14 cellular contexts compared by ENCODE assay signal in the genomic region with DNA sequence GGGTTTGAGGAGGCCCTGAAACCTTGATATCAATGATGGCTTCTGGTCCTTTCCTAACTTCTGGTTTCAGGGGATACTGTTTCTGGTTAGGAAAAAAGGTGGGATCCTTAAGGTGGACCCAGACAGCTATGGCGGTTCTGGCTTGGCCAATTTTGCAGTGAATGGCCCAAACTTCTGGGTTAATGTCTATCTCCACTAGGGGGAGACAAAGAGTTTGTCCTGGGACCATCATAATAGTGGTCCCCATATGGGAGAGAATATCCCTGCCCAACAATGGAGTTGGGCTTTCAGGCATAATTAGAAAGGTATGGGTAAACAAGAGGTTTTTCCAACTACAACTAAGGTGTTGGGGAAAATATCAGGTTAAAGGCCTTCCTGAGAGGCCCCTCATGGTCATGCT.
A peak's percentile ranks its signal among the peaks of the same experiment; 100 is the strongest.
DNase-seq lines count a peak whose midpoint lies in the region; ATAC-seq, FAIRE-seq and TF ChIP-seq lines count a peak whose summit lies in the region.
"Had no signal": no experiment of that assay in that cellular context is flagged by ENCODE, and none has a peak within 500 bp of the region (broad histone marks: within the 10 kb centered on the region; RNA-seq: fewer than 3 reads in every experiment).

No MANE protein-coding gene starts in this region.

- intact Hi-C loops in OCI-LY7 (cut with micrococcal nuclease; ENCODE audit: unreplicated experiment) = no loop called here

- no peaks in the 10 kb centered on the region for H3K79me2 ChIP-seq in OCI-LY7 (ENCODE audit: insufficient read depth, low read depth, low read length)

- no TSS peak for BruUV-seq in OCI-LY7 (replicated peaks; lab: Mats Ljungman, UMichigan)

- H3K4me1 ChIP-seq in OCI-LY7 (ENCODE audit: insufficient read depth, low read length, poor library complexity, severe bottlenecking) = no peaks in the 10 kb centered on the region

- H4K20me1 ChIP-seq in OCI-LY7 (ENCODE audit: insufficient read depth, low read length) = no peaks in the 10 kb centered on the region

- no peaks in the 10 kb centered on the region for H3K9me2 ChIP-seq in OCI-LY7 (ENCODE audit: insufficient read depth, low read length)

- no peak overlapping the region for H3K4me2 ChIP-seq in OCI-LY7 (ENCODE audit: low read length)

- TF ChIP-seq CTCF in 22Rv1 (IDR thresholded peaks at IDR 0.05) (peak; percentile 76), GM10266 (IDR thresholded peaks at IDR 0.05; ENCODE audit: control insufficient read depth, insufficient read depth, low read depth, missing control alignments) (peak; percentile 22), OCI-LY7 (conservative IDR thresholded peaks at IDR 0.05; ENCODE audit: low read length) (peak; percentile 80), epithelial cell of proximal tubule (conservative IDR thresholded peaks at IDR 0.05; ENCODE audit: low read depth, low read length) (peak; percentile 60)

- DNase-seq in GM10266 (ENCODE audit: extremely low spot score) = no peak
- DNase-seq in OCI-LY7 (ENCODE audit: low spot score) = peak; percentile 32
- DNase-seq in epithelial cell of proximal tubule (ENCODE audit: low read depth) = no peak
- DNase-seq in GM19239 (ENCODE audit: insufficient read length, low spot score) = no peak
- no peak for DNase-seq in stimulated activated CD4-positive, alpha-beta T cell treated with anti-CD3 and anti-CD28 coated beads, Interleukin-2, amount 100 ng/mL, for 48 hours
- DNase-seq: activated CD4-positive, alpha-beta T cell treated with anti-CD3 and anti-CD28 coated beads for 36 hours; C1 segment of cervical spinal cord; left colon; NCI-H2081 had no signal

- CTCF ChIA-PET in OCI-LY7 (lab: Charles Lee; ENCODE audit: unreplicated experiment) = no interaction called here

- H2AFZ ChIP-seq in OCI-LY7 (ENCODE audit: low read length) = no peak overlapping the region

- FAIRE-seq in GM19239 (lab: Jason Lieb, UNC) = no peak
- FAIRE-seq: endometrium had no signal

- ATAC-seq in GM18511 (IDR thresholded peaks at IDR 0.05; ENCODE audit: unreplicated experiment) (no peak), HG03460 (IDR thresholded peaks at IDR 0.05; ENCODE audit: unreplicated experiment) (no peak)
- ATAC-seq: activated CD4-positive, alpha-beta T cell treated with anti-CD3 and anti-CD28 coated beads for 36 hours; activated naive CD4-positive, alpha-beta T cell treated with anti-CD3 and anti-CD28 coated beads, Interleukin-2, amount 50 U/mL, for 72 hours; left colon had no signal

- no peaks in the 10 kb centered on the region for H3K36me3 ChIP-seq in OCI-LY7 (ENCODE audit: insufficient read depth, low read length)

- no peak overlapping the region for H3K4me3 ChIP-seq in OCI-LY7 (ENCODE audit: low read depth, low read length, poor library complexity, severe bottlenecking)
- H3K4me3 ChIP-seq in epithelial cell of proximal tubule (ENCODE audit: low read depth, low read length) = no peak overlapping the region

- H3K9me3 ChIP-seq in OCI-LY7 (ENCODE audit: low read length) = no peaks in the 10 kb centered on the region

- POLR2A ChIA-PET in OCI-LY7 (lab: Charles Lee) = no interaction called here

- no peak overlapping the region for H3K27ac ChIP-seq in 22Rv1
- no peak overlapping the region for H3K27ac ChIP-seq in OCI-LY7 (ENCODE audit: low read depth, low read length, poor library complexity, severe bottlenecking)

Comparison
In these comparisons a context has a peak if more than half of its experiments do, and no peak if none do; other contexts are left out.
1. CTCF ChIP-seq: peak in every context shown above with its lines; median percentile 80 in OCI-LY7; 76 in 22Rv1; 60 in epithelial cell of proximal tubule; 22 in GM10266.